In genomic region chr4:99705891-99706290, GRCh38 we compare ENCODE assay signal across 28 cellular contexts. TPM values are rescaled to one million over a fixed set of nuclear protein-coding genes. Genes with fewer than 3 reads are reported as not detected.
"Had no signal": no experiment of that assay in that cellular context is flagged by ENCODE, and none has a peak within 500 bp of the region (broad histone marks: within the 10 kb centered on the region; RNA-seq: fewer than 3 reads in every experiment).

No MANE protein-coding gene starts in this region.

- H3K4me3 ChIP-seq: stomach, suprapubic skin, testis, thoracic aorta, thyroid gland, tibial artery, tibial nerve, transverse colon, upper lobe of left lung, upper lobe of right lung, uterus, vagina had no signal

- FAIRE-seq: urothelium cell line had no signal

- ATAC-seq: stimulated activated effector memory CD8-positive, alpha-beta T cell treated with anti-CD3 and anti-CD28 coated beads, Interleukin-12 subunit alpha, Interleukin-12 subunit beta, amount 100 ng/mL, for 72 hours; stimulated activated memory B cell treated with anti-CD40 and anti-IgM and Interleukin-4, amounts not matched to agents 10 μg/mL and 1 μg/mL and 100 μg/mL, for 72 hours; stimulated activated naive B cell treated with anti-CD40 and anti-IgM and Interleukin-4, amounts not matched to agents 10 μg/mL and 1 μg/mL and 100 μg/mL, for 72 hours; stimulated activated naive CD8-positive, alpha-beta T cell treated with anti-CD3 and anti-CD28 coated beads, Interleukin-15, amount 100 ng/mL, for 72 hours; stimulated activated naive CD8-positive, alpha-beta T cell treated with anti-CD3 and anti-CD28 coated beads, Interleukin-15, Interleukin-2, amounts not matched to agents 100 U/mL and 50 U/mL, for 24 hours; upper lobe of right lung had no signal

- DNase-seq: stimulated activated CD4-positive, alpha-beta T cell treated with anti-CD3 and anti-CD28 coated beads, Interleukin-2, amount 100 ng/mL, for 48 hours; stimulated activated CD4-positive, alpha-beta T cell treated with anti-CD3 and anti-CD28 coated beads, Interleukin-4, amount 100 ng/mL, for 1 hour; stimulated activated CD4-positive, alpha-beta T cell treated with anti-CD3 and anti-CD28 coated beads, Interleukin-4, amount 100 ng/mL, for 24 hours; stimulated activated CD4-positive, alpha-beta T cell treated with anti-CD3 and anti-CD28 coated beads, Interleukin-4, amount 100 ng/mL, for 4 hours; stimulated activated CD8-positive, alpha-beta memory T cell treated with anti-CD3 and anti-CD28 coated beads, Interleukin-4, amount 100 ng/mL, for 48 hours; stimulated activated naive B cell treated with anti-CD40 and anti-IgM and Interleukin-4, amounts not matched to agents 10 μg/mL and 1 μg/mL and 100 μg/mL, for 72 hours; stimulated activated naive CD4-positive, alpha-beta T cell; stimulated activated naive CD4-positive, alpha-beta T cell treated with Interleukin-2 at 50 U/mL for 16 hours; stimulated activated naive CD8-positive, alpha-beta T cell treated with anti-CD3 and anti-CD28 coated beads, Interleukin-15, amount 100 ng/mL, for 72 hours; stimulated activated naive CD8-positive, alpha-beta T cell treated with anti-CD3 and anti-CD28 coated beads, Interleukin-15, Interleukin-2, amounts not matched to agents 100 U/mL and 50 U/mL, for 24 hours; stomach; substantia nigra; testis; thyroid gland; tibial artery; transverse colon; trophoblast cell; upper lobe of left lung; upper lobe of right lung; uterus had no signal

- H3K4me1 ChIP-seq: stomach, suprapubic skin, testis, thyroid gland, tibial artery, tibial nerve, transverse colon, upper lobe of right lung, uterus, vagina had no signal

- H3K27me3 ChIP-seq: stomach, suprapubic skin, testis, thyroid gland, tibial artery, tibial nerve, transverse colon, upper lobe of left lung, upper lobe of right lung, uterus, vagina had no signal

- H3K36me3 ChIP-seq: stomach, suprapubic skin, thoracic aorta, thyroid gland, tibial artery, tibial nerve, transverse colon, upper lobe of left lung, upper lobe of right lung, uterus, vagina had no signal

- H3K9me3 ChIP-seq: stomach, suprapubic skin, testis, thoracic aorta, thyroid gland, tibial artery, transverse colon, upper lobe of left lung, upper lobe of right lung, uterus, vagina had no signal

- H3K27ac ChIP-seq: stomach, suprapubic skin, testis, thoracic aorta, thyroid gland, tibial artery, tibial nerve, transverse colon, upper lobe of left lung, upper lobe of right lung, uterus, vagina had no signal

RNA-seq across cellular contexts. Expression of gene C4orf54, which starts 48.3 kb away (rescaled TPM):
- total RNA-seq: suprapubic skin, tibial nerve, transverse colon, upper lobe of right lung, ureter, vagina had no signal
